ENCODE assay signal across 27 cellular contexts in the genomic region with DNA sequence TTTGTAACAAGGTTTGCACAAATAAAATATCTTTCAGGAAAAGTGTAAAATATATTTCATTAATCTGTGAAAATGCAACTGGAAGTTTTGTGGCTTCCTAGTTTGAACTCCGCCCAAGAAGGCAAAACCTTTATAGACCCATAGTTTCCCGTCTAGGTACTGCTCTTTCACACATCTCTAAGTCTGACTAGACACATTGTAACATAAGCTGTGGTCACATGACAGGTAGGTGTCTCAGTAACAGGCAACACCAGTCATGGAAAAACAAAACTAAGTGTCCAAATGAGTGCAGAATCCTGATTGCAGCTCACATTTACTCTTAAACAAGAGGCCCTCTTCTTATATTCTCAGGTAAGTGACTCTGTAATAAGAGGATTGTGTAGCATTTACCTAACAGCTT. TPM values are rescaled to one million over a fixed set of nuclear protein-coding genes. Genes with fewer than 3 reads are reported as not detected.
"Had no signal": no experiment of that assay in that cellular context is flagged by ENCODE, and none has a peak within 500 bp of the region (broad histone marks: within the 10 kb centered on the region; RNA-seq: fewer than 3 reads in every experiment).

No MANE protein-coding gene starts in this region.

- H3K4me1 ChIP-seq: Peyer's patch, SJSA1 had no signal

- H3K27me3 Mint-ChIP-seq: brain had no signal

- H3K36me3 Mint-ChIP-seq: activated naive CD8-positive, alpha-beta T cell had no signal

- H3K27ac Mint-ChIP-seq: activated CD4-positive, alpha-beta memory T cell treated with anti-CD3 and anti-CD28 coated beads, Interleukin-2, amount 10 ng/mL, durations not matched to agents 7 days and 5 days; activated CD4-positive, alpha-beta T cell treated with anti-CD3 and anti-CD28 coated beads, Interleukin-2, amount 10 ng/mL, durations not matched to agents 7 days and 5 days; activated naive CD4-positive, alpha-beta T cell treated with anti-CD3 and anti-CD28 coated beads for 36 hours; activated naive CD8-positive, alpha-beta T cell; activated T-helper 17 cell treated with anti-CD3 and anti-CD28 coated beads, Interleukin-2, amount 50 U/mL, for 72 hours; brain; T-helper 1 cell treated with Interleukin-12 subunit alpha and Interleukin-12 subunit beta and Interleukin-4 antibody, amounts not matched to agents 30 μg/mL and 1 μg/mL, for 36 hours; WTC11 had no signal

- H3K4me3 Mint-ChIP-seq: activated CD4-positive, alpha-beta memory T cell treated with anti-CD3 and anti-CD28 coated beads, Interleukin-2, amount 10 ng/mL, durations not matched to agents 7 days and 5 days; activated CD4-positive, alpha-beta T cell treated with anti-CD3 and anti-CD28 coated beads, Interleukin-2, amount 10 ng/mL, durations not matched to agents 7 days and 5 days; activated naive CD4-positive, alpha-beta T cell treated with anti-CD3 and anti-CD28 coated beads for 36 hours; activated naive CD8-positive, alpha-beta T cell; activated T-helper 17 cell treated with anti-CD3 and anti-CD28 coated beads, Interleukin-2, amount 50 U/mL, for 72 hours; brain; T-helper 1 cell treated with Interleukin-12 subunit alpha and Interleukin-12 subunit beta and Interleukin-4 antibody, amounts not matched to agents 30 μg/mL and 1 μg/mL, for 36 hours; WTC11 had no signal

- H3K36me3 ChIP-seq: Peyer's patch, SJSA1 had no signal

- DNase-seq: activated CD4-positive, alpha-beta memory T cell treated with anti-CD3 and anti-CD28 coated beads, Interleukin-2, amount 10 ng/mL, durations not matched to agents 7 days and 5 days; activated CD4-positive, alpha-beta T cell treated with anti-CD3 and anti-CD28 coated beads for 1 hour; activated CD4-positive, alpha-beta T cell treated with anti-CD3 and anti-CD28 coated beads, Interleukin-2, amount 10 ng/mL, durations not matched to agents 7 days and 5 days; activated gamma-delta T cell; activated naive CD4-positive, alpha-beta T cell treated with anti-CD3 and anti-CD28 coated beads for 36 hours; activated T-cell treated with anti-CD3 and anti-CD28 coated beads for 4 hours; activated T-cell treated with anti-CD3 and anti-CD28 coated beads, Interleukin-2, amount 50 U/mL, for 48 hours; amygdala; cerebellar nuclear complex; NCI-H1092; NCI-H1417; NCI-H1930; NCI-H2107; NCI-H2227 treated with DMSO at 0.1 percent for 48 hours; NCI-H510A; NCI-H526 treated with DMSO at 0.1 percent for 48 hours; Peyer's patch; SHP77 had no signal

- H3K9me3 Mint-ChIP-seq: activated CD4-positive, alpha-beta memory T cell treated with anti-CD3 and anti-CD28 coated beads, Interleukin-2, amount 10 ng/mL, durations not matched to agents 7 days and 5 days; T-helper 1 cell treated with Interleukin-12 subunit alpha and Interleukin-12 subunit beta and Interleukin-4 antibody, amounts not matched to agents 30 μg/mL and 1 μg/mL, for 36 hours had no signal

- H3K4me1 Mint-ChIP-seq: activated T-helper 17 cell treated with anti-CD3 and anti-CD28 coated beads, Interleukin-2, amount 50 U/mL, for 72 hours; brain had no signal

- H3K4me3 ChIP-seq: K562, Peyer's patch, SJSA1 had no signal

- ATAC-seq: activated T-helper 17 cell treated with anti-CD3 and anti-CD28 coated beads, Interleukin-2, amount 50 U/mL, for 72 hours; K562; WTC11 had no signal

- H3K27ac ChIP-seq: Peyer's patch, SJSA1 had no signal

- H3K9me3 ChIP-seq: Peyer's patch, SJSA1 had no signal

- H3K27me3 ChIP-seq: Peyer's patch, SJSA1 had no signal

RNA-seq across cellular contexts. Expression of a gene that starts 55.6 kb away (rescaled TPM):
- total RNA-seq: activated CD8-positive, alpha-beta memory T cell treated with anti-CD3 and anti-CD28 coated beads for 36 hours; LHCN-M2 had no signal
